In the genomic region with DNA sequence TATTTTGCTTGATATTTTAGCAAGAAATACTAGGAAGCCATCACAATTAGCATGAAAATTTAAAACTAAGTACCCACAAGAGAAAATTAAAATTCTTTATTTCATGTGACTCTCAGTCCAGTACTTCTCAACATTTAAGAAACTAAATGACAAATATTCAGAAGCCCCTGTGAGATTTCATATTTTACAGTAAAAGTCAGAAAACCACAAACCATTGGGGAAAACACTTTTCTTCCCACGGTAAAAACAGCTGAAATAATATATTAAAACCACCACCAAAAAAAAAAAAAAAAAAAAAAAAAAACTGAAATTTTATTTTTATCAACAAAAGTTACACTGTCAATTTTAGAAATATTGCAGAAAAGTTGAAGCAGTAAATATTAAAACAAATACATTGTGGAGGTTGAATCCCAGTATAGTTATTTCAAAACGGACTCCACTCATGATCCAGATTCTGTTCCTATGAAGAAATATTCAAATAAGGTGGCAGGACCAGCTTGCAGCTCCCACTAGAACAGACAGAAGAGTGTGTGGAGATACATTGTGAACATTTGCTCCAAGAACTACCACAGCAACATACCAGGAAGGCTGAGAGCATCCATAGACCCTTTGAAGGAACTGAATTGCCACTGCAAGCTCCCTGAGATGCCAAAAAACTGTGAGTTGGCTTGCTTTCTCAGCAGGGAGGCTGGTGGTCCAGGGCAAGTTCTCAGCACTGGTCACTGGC, we compare ENCODE assay signal across 15 cellular contexts.
DNase-seq lines count a peak whose midpoint lies in the region; ATAC-seq, FAIRE-seq and TF ChIP-seq lines count a peak whose summit lies in the region.
"Had no signal": no experiment of that assay in that cellular context is flagged by ENCODE, and none has a peak within 500 bp of the region (broad histone marks: within the 10 kb centered on the region; RNA-seq: fewer than 3 reads in every experiment).

No MANE protein-coding gene starts in this region.

- H3K27ac ChIP-seq in PC-3 (ENCODE audit: low read length) (0 out of 2 replicates have a peak overlapping the region, but pooled peaks have one; percentile 23), foreskin keratinocyte (peak overlapping the region; percentile 84)

- H3K79me2 ChIP-seq in PC-3 (ENCODE audit: low read length) = no peaks in the 10 kb centered on the region

- TF ChIP-seq CTCF in PC-3 (conservative IDR thresholded peaks at IDR 0.05; ENCODE audit: low read depth, low read length) (no peak), foreskin keratinocyte (conservative IDR thresholded peaks at IDR 0.05) (no peak)

- DNase-seq in PC-3 (no peak), brain pericyte (ENCODE audit: low read depth, low spot score) (peak; percentile 8), foreskin keratinocyte (no peak), smooth muscle cell of the brain vasculature (ENCODE audit: low read depth, low spot score) (peak; percentile 21), frontal cortex (ENCODE audit: low spot score in 2 of 2) (no peak)
- DNase-seq: DMS 273 treated with DMSO at 0.1 percent for 48 hours; EL; HCEC 1CT; NCI-H1436 treated with DMSO at 0.1 percent for 48 hours; NCI-H226; NK-92 treated with Interleukin-12 subunit alpha and Interleukin-12 subunit beta, amount 100 ng/mL, for 24 hours; Right ventricle myocardium superior had no signal

- no peaks in the 10 kb centered on the region for H3F3A ChIP-seq in PC-3 (ENCODE audit: low read length, unreplicated experiment)

- no peak overlapping the region for H3K9ac ChIP-seq in PC-3 (ENCODE audit: low read length)

- POLR2A ChIA-PET in PC-3 (lab: Charles Lee; ENCODE audit: unreplicated experiment) = no interaction called here

- no peaks in the 10 kb centered on the region for H4K20me1 ChIP-seq in PC-3 (ENCODE audit: low read length)

- no peak overlapping the region for H3K4me3 ChIP-seq in PC-3 (ENCODE audit: low read length)

- no peaks in the 10 kb centered on the region for H3K9me2 ChIP-seq in PC-3 (replicated peaks; ENCODE audit: low read length)

- H3K4me1 ChIP-seq in PC-3 (ENCODE audit: insufficient read depth, low read length) (no peaks in the 10 kb centered on the region), foreskin keratinocyte (peaks cover 12% of the 10 kb centered on the region)

- BruUV-seq in PC-3 (replicated peaks; lab: Mats Ljungman, UMichigan) = no TSS peak

- H3K4me2 ChIP-seq in PC-3 (ENCODE audit: low read length) = no peak overlapping the region

- no peaks in the 10 kb centered on the region for H3K36me3 ChIP-seq in PC-3 (ENCODE audit: low read depth, low read length)

- peak overlapping the region; percentile 46; the same call in 1 of the 2 replicates for H2AFZ ChIP-seq in PC-3 (ENCODE audit: low read length)

- ATAC-seq in PC-3 (no peak), foreskin keratinocyte (no peak), GM21528 (IDR thresholded peaks at IDR 0.05; ENCODE audit: low FRiP score, unreplicated experiment) (no peak), HG02840 (IDR thresholded peaks at IDR 0.05; ENCODE audit: low FRiP score, unreplicated experiment) (no peak)

- H3K9me3 ChIP-seq in PC-3 (ENCODE audit: low read length) = no peaks in the 10 kb centered on the region

- H3K27me3 ChIP-seq in PC-3 (ENCODE audit: low read length) (no peaks in the 10 kb centered on the region), foreskin keratinocyte (no peaks in the 10 kb centered on the region)

- intact Hi-C loops in PC-3 (cut with micrococcal nuclease) = no loop called here

- CTCF ChIA-PET in PC-3 (lab: Charles Lee) = no interaction called here

- FAIRE-seq in frontal cortex (lab: Jason Lieb, UNC) = no peak
- FAIRE-seq: GM18507 had no signal

Comparison
In these comparisons a context has a peak if more than half of its experiments do, and no peak if none do; other contexts are left out.
1. DNase-seq: peak in brain pericyte (single experiment) and smooth muscle cell of the brain vasculature (single experiment); none in PC-3 (single experiment), foreskin keratinocyte (0 of 2) and frontal cortex (0 of 2).